10 cellular contexts compared by ENCODE assay signal in genomic region chr17:49342575-49342936, GRCh38. TPM values are rescaled to one million over a fixed set of nuclear protein-coding genes. Genes with fewer than 3 reads are reported as not detected.
DNase-seq lines count a peak whose midpoint lies in the region; ATAC-seq and TF ChIP-seq lines count a peak whose summit lies in the region.
"Had no signal": no experiment of that assay in that cellular context is flagged by ENCODE, and none has a peak within 500 bp of the region (broad histone marks: within the 10 kb centered on the region; RNA-seq: fewer than 3 reads in every experiment).

No MANE protein-coding gene starts in this region.

- CTCF ChIA-PET in CD4-positive, alpha-beta T cell (lab: Charles Lee) = interaction anchor here (0.7 to 3.0 kb wide), 6 partner anchors 13 to 27 kb away, joined by 3 to 17 read pairs (median 6); no protein-coding TSS in a partner anchor

- H3K36me3 ChIP-seq in fibroblast of lung (ENCODE audit: control insufficient read depth, insufficient read depth, low read length) = no peaks in the 10 kb centered on the region
- H3K36me3 ChIP-seq: pancreas had no signal

- peaks cover 21% of the 10 kb centered on the region for H3K79me2 ChIP-seq in fibroblast of lung (ENCODE audit: control insufficient read depth, insufficient read depth, low read length)

- H3K4me1 Mint-ChIP-seq in CD4-positive, alpha-beta T cell (ENCODE audit: low read depth) = peaks cover 77% of the 10 kb centered on the region

- no peaks in the 10 kb centered on the region for H3K27me3 Mint-ChIP-seq in CD4-positive, alpha-beta T cell

- peak overlapping the region; percentile 78 for H3K4me3 Mint-ChIP-seq in CD4-positive, alpha-beta T cell

- H3K4me1 ChIP-seq in fibroblast of lung (ENCODE audit: control insufficient read depth, extremely low read depth, insufficient read depth, low read length) = peaks cover 6% of the 10 kb centered on the region

- H4K20me1 ChIP-seq in fibroblast of lung (ENCODE audit: control insufficient read depth, extremely low read depth, insufficient read depth, low read length) = no peaks in the 10 kb centered on the region

- H3K27ac Mint-ChIP-seq in CD4-positive, alpha-beta T cell = peak overlapping the region; percentile 67

- no peak overlapping the region for H3K9ac ChIP-seq in fibroblast of lung (ENCODE audit: insufficient read depth, low read length)

- DNase-seq in CD4-positive, alpha-beta T cell = no peak
- DNase-seq in Jurkat, Clone E6-1 (ENCODE audit: low read depth, low spot score) = no peak
- no peak for DNase-seq in fibroblast of lung (ENCODE audit: low read depth in 2 of 2)
- no peak for DNase-seq in stimulated activated CD4-positive, alpha-beta T cell treated with anti-CD3 and anti-CD28 coated beads, Interleukin-12 subunit alpha, Interleukin-12 subunit beta, amount 100 ng/mL, for 4 hours
- no peak for DNase-seq in Kasumi-1 (lab: John Stamatoyannopoulos, UW)
- DNase-seq: pancreas had no signal

- H3K9me3 ChIP-seq in CD4-positive, alpha-beta T cell (ENCODE audit: control insufficient read depth, low read length) = no peaks in the 10 kb centered on the region
- no peaks in the 10 kb centered on the region for H3K9me3 ChIP-seq in fibroblast of lung (ENCODE audit: control insufficient read depth, insufficient read depth, low read depth, low read length)
- H3K9me3 ChIP-seq: pancreas had no signal

- no peak for TF ChIP-seq CTCF in CD4-positive, alpha-beta T cell (IDR thresholded peaks at IDR 0.05)
- no peak for TF ChIP-seq CTCF in fibroblast of lung (conservative IDR thresholded peaks at IDR 0.05 in 1 of 2, IDR thresholded peaks at IDR 0.05 in 1 of 2; ENCODE audit: low read depth in 1 of 2, low read length in 2 of 2)

- no peak overlapping the region for H3K27ac ChIP-seq in CD4-positive, alpha-beta T cell (ENCODE audit: low read depth, low read length)
- no peak overlapping the region for H3K27ac ChIP-seq in fibroblast of lung (ENCODE audit: insufficient read depth, low read length)
- H3K27ac ChIP-seq: pancreas had no signal

- peak overlapping the region; percentile 72 for H3K4me2 ChIP-seq in fibroblast of lung (ENCODE audit: extremely low read depth, insufficient read depth, low read length)

- no peak overlapping the region for H2AFZ ChIP-seq in fibroblast of lung (ENCODE audit: low read length)

- no peaks in the 10 kb centered on the region for H3K27me3 ChIP-seq in CD4-positive, alpha-beta T cell (ENCODE audit: control insufficient read depth, insufficient read depth, low read length)
- H3K27me3 ChIP-seq in fibroblast of lung (ENCODE audit: control insufficient read depth, insufficient read depth, low read length) = no peaks in the 10 kb centered on the region
- H3K27me3 ChIP-seq: pancreas had no signal

- H3K36me3 Mint-ChIP-seq in CD4-positive, alpha-beta T cell (ENCODE audit: low read depth) = no peaks in the 10 kb centered on the region

- intact Hi-C loops in CD4-positive, alpha-beta T cell (cut with DNase I, micrococcal nuclease) = loop anchor here (2.0 kb wide), 2 partner anchors 16 to 18 kb away; no protein-coding TSS in a partner anchor

- peak overlapping the region; percentile 15 for H3K4me3 ChIP-seq in Jurkat, Clone E6-1 (ENCODE audit: low read length)
- peak overlapping the region in 2 of 4 experiments; percentile 10 to 40 for H3K4me3 ChIP-seq in fibroblast of lung (replicated peaks in 1 of 4; ENCODE audit: control extremely low read depth in 1 of 4, insufficient read depth in 1 of 4, low read depth in 3 of 4, low read length in 4 of 4)
- H3K4me3 ChIP-seq: pancreas had no signal

- no peaks in the 10 kb centered on the region for H3K9me3 Mint-ChIP-seq in CD4-positive, alpha-beta T cell

- POLR2A ChIA-PET in CD4-positive, alpha-beta T cell (lab: Charles Lee) = interaction anchor here (0.7 to 3.8 kb wide), 9 partner anchors 18 to 215 kb away, joined by 3 to 65 read pairs (median 4); partner anchors contain the start of genes PHB1 and ZNF652

- peak; percentile 31 for ATAC-seq in CD4-positive, alpha-beta T cell (ENCODE audit: poor library complexity)
- ATAC-seq in GM21367 (IDR thresholded peaks at IDR 0.05; ENCODE audit: unreplicated experiment) = peak; percentile 25
- no peak for ATAC-seq in HG03045 (IDR thresholded peaks at IDR 0.05; ENCODE audit: unreplicated experiment)
- no peak for ATAC-seq in HG03108 (IDR thresholded peaks at IDR 0.05; ENCODE audit: unreplicated experiment)
- ATAC-seq: Panc1 had no signal

RNA-seq across cellular contexts. Expression of gene ZNF652, which starts 19.5 kb away (rescaled TPM):
- 10 to 100 TPM; 33.7 to 34.9 TPM for total RNA-seq in CD4-positive, alpha-beta T cell
- 7.2 TPM for polyA plus RNA-seq in Jurkat, Clone E6-1 (2012; ENCODE audit: insufficient read depth, insufficient read length)
- total RNA-seq in fibroblast of lung = 7.2 and 7.8 TPM in 2 replicates
- 5.3 and 10.2 TPM in 2 replicates for polyA plus RNA-seq in fibroblast of lung
- 3.0 and 7.3 TPM in 2 replicates for polyA plus RNA-seq in fibroblast of lung (2012)
- polyA minus RNA-seq in fibroblast of lung (ENCODE audit: low replicate concordance) = 7.9 and 12.2 TPM in 2 replicates

Comparison
In these comparisons a context has a peak if more than half of its experiments do, and no peak if none do; other contexts are left out.
1. ATAC-seq: peak in CD4-positive, alpha-beta T cell (single experiment) and GM21367 (single experiment); none in HG03045 (single experiment) and HG03108 (single experiment).